27 cellular contexts compared by ENCODE assay signal in genomic region chr4:181594188-181594587, GRCh38.
"Had no signal": no experiment of that assay in that cellular context is flagged by ENCODE, and none has a peak within 500 bp of the region (broad histone marks: within the 10 kb centered on the region; RNA-seq: fewer than 3 reads in every experiment).

No MANE protein-coding gene starts in this region.

- H3K27ac ChIP-seq: colonic mucosa, epithelial cell of prostate, esophagus squamous epithelium, gastrocnemius medialis, heart right ventricle, left lung, lower lobe of right lung had no signal

- DNase-seq: colonic mucosa; cortex of kidney; effector CD8-positive, alpha-beta T cell; effector memory CD8-positive, alpha-beta T cell; endodermal cell; erythroblast; esophagus squamous epithelium; foreskin fibroblast; foreskin melanocyte; gastrocnemius medialis; glutamatergic neuron; head of caudate nucleus; heart right ventricle; hippocampal formation; left cardiac atrium; left lung; left ventricle myocardium superior; lower lobe of right lung; mesenchymal stem cell; mucosa of descending colon had no signal

- H3K36me3 Mint-ChIP-seq: mesothelial cell of epicardium had no signal

- H3K9me3 Mint-ChIP-seq: endodermal cell had no signal

- H3K36me3 ChIP-seq: colonic mucosa, esophagus squamous epithelium, gastrocnemius medialis, heart right ventricle, left lung, lower lobe of right lung had no signal

- H3K4me3 ChIP-seq: colonic mucosa, esophagus squamous epithelium, gastrocnemius medialis, heart right ventricle, left lung, lower lobe of right lung, mucosa of descending colon had no signal

- H3K27me3 ChIP-seq: colonic mucosa, esophagus squamous epithelium, gastrocnemius medialis, heart right ventricle, left lung had no signal

- ATAC-seq: effector memory CD8-positive, alpha-beta T cell; esophagus mucosa; gastrocnemius medialis; heart right ventricle; left cardiac atrium; left lung; left ventricle myocardium superior; lower lobe of right lung; mucosa of descending colon had no signal

- H3K27ac Mint-ChIP-seq: dendritic cell treated with granulocyte-macrophage colony-stimulating factor and Interleukin-4, amounts not matched to agents 40 ng/mL and 50 ng/mL, for 4 days; effector memory CD8-positive, alpha-beta T cell; endodermal cell; mesothelial cell of epicardium had no signal

- FAIRE-seq: endometrium, islet of Langerhans, keratinocyte had no signal

- H3K27me3 Mint-ChIP-seq: dendritic cell treated with granulocyte-macrophage colony-stimulating factor and Interleukin-4, amounts not matched to agents 40 ng/mL and 50 ng/mL, for 4 days; effector memory CD8-positive, alpha-beta T cell had no signal

- H3K9me3 ChIP-seq: colonic mucosa, esophagus squamous epithelium, gastrocnemius medialis, lower lobe of right lung, mucosa of descending colon had no signal

- H3K4me1 Mint-ChIP-seq: endodermal cell had no signal

- H3K4me3 Mint-ChIP-seq: dendritic cell treated with granulocyte-macrophage colony-stimulating factor and Interleukin-4, amounts not matched to agents 40 ng/mL and 50 ng/mL, for 4 days; effector memory CD8-positive, alpha-beta T cell; endodermal cell; mesothelial cell of epicardium had no signal

- H3K4me1 ChIP-seq: colonic mucosa, esophagus squamous epithelium, gastrocnemius medialis, heart right ventricle, left lung, lower lobe of right lung had no signal
